24 cellular contexts compared by ENCODE assay signal in genomic region chr22:25028841-25029141, GRCh38.
DNase-seq lines count a peak whose midpoint lies in the region; ATAC-seq, FAIRE-seq and TF ChIP-seq lines count a peak whose summit lies in the region.
"Had no signal": no experiment of that assay in that cellular context is flagged by ENCODE, and none has a peak within 500 bp of the region (broad histone marks: within the 10 kb centered on the region; RNA-seq: fewer than 3 reads in every experiment).

No MANE protein-coding gene starts in this region.

- H3K4me1 ChIP-seq in PC-3 (ENCODE audit: insufficient read depth, low read length) (peaks cover 27% of the 10 kb centered on the region), H1 (replicated peaks in 1 of 4; ENCODE audit: control insufficient read depth in 3 of 4, insufficient read depth in 4 of 4, low read length in 3 of 4) (no peaks in the 10 kb centered on the region; a peak in 1 of 7 replicates), trophoblast cell (ENCODE audit: control insufficient read depth in 1 of 2, insufficient read depth in 2 of 2, low read length in 2 of 2) (peaks cover 14 to 21% of the 10 kb centered on the region in 2 experiments), esophagus squamous epithelium (peaks cover 0 to 39% (median 13%) of the 10 kb centered on the region in 3 donors), ascending aorta (no peaks in the 10 kb centered on the region)
- H3K4me1 ChIP-seq: neural progenitor cell, sigmoid colon had no signal

- no peak overlapping the region for H2BK120ac ChIP-seq in H1 (replicated peaks; ENCODE audit: low read depth, low read length)
- H2BK120ac ChIP-seq in trophoblast cell (ENCODE audit: insufficient read depth, low read length, poor library complexity): no peak overlapping the region

- no peak overlapping the region for H4K5ac ChIP-seq in H1 (ENCODE audit: insufficient read length, low read depth, low read length)

- peak; percentile 13; the same call in 1 of the 2 replicates for TF ChIP-seq CTCF in 22Rv1 (IDR thresholded peaks at IDR 0.05)
- 0 out of 2 replicates have a peak, but pooled peaks have one; percentile 15 for TF ChIP-seq CTCF in PC-3 (conservative IDR thresholded peaks at IDR 0.05; ENCODE audit: low read depth, low read length)
- no peak for TF ChIP-seq CTCF in H1 (IDR thresholded peaks at IDR 0.05; ENCODE audit: control extremely low read depth in 1 of 3, insufficient read depth in 1 of 3, low read depth in 1 of 3, low read length in 3 of 3)
- TF ChIP-seq CTCF in esophagus squamous epithelium (IDR thresholded peaks at IDR 0.05): no peak
- no peak for TF ChIP-seq CTCF in GM10266 (IDR thresholded peaks at IDR 0.05; ENCODE audit: control insufficient read depth, insufficient read depth, low read depth, missing control alignments)
- no peak for TF ChIP-seq CTCF in ascending aorta (IDR thresholded peaks at IDR 0.05)

- H3K9me2 ChIP-seq in PC-3 (replicated peaks; ENCODE audit: low read length): no peaks in the 10 kb centered on the region

- no peak for TF ChIP-seq RAD21 in H1 (IDR thresholded peaks at IDR 0.05 in 1 of 2, conservative IDR thresholded peaks at IDR 0.05 in 1 of 2; ENCODE audit: low read depth in 2 of 2, low read length in 2 of 2)

- TF ChIP-seq POLR2A in H1 (IDR thresholded peaks at IDR 0.05; ENCODE audit: control extremely low read depth in 1 of 2, low read depth in 2 of 2, low read length in 2 of 2) (no peak), esophagus squamous epithelium (IDR thresholded peaks at IDR 0.05) (no peak)

- H3K4me2 ChIP-seq in PC-3 (ENCODE audit: low read length) (no peak overlapping the region), H1 (ENCODE audit: insufficient read depth in 1 of 2, low read depth in 2 of 2, low read length in 2 of 2) (no peak overlapping the region), trophoblast cell (ENCODE audit: low read length) (no peak overlapping the region)
- H3K4me2 ChIP-seq: BLaER1 treated with 17β-estradiol and CSF1 and Interleukin-3, amounts not matched to agents 10 nM and 100 nM; neural progenitor cell had no signal

- ATAC-seq in PC-3: no peak
- ATAC-seq: T-cell had no signal

- CTCF ChIA-PET in PC-3 (lab: Charles Lee) (no interaction called here), H1 (lab: Charles Lee; ENCODE audit: partially characterized antibody) (interaction anchor here (0.5 to 9.4 kb wide), 27 partner anchors 8 to 103 kb away, joined by 3 to 110 read pairs (median 4); partner anchors contain the start of genes KIAA1671 and LHFPL7)

- whole genome bisulfite sequencing in H1 (ENCODE audit: extremely low coverage in 1 of 2, insufficient coverage in 1 of 2, insufficient read length in 1 of 2, insufficient replicate concordance in 2 of 2, low coverage in 1 of 2, low lambda C conversion rate in 2 of 2, missing lambda C conversion rate in 1 of 2), 2 experiments: 87% methylated on average over 9 of the region's 9 CpGs; no CpG with 5 or more reads in 1 of the 2 experiments
- WGBS in trophoblast cell (ENCODE audit: extremely low coverage, insufficient coverage, insufficient read length): no CpG with 5 or more reads among the region's 9 CpGs
- WGBS in esophagus squamous epithelium, 2 donors: 91 to 98% methylated on average over 5 to 9 of the region's 9 CpGs

- H3K4me3 ChIP-seq in PC-3 (ENCODE audit: low read length) (no peak overlapping the region), H1 (ENCODE audit: extremely low read depth in 1 of 4, insufficient read depth in 2 of 4, low read depth in 3 of 4, low read length in 4 of 4) (no peak overlapping the region), trophoblast cell (ENCODE audit: low read depth, low read length) (no peak overlapping the region), esophagus squamous epithelium (no peak overlapping the region), ascending aorta (no peak overlapping the region)
- H3K4me3 ChIP-seq: BLaER1 treated with 17β-estradiol and CSF1 and Interleukin-3, amounts not matched to agents 10 nM and 100 nM; neural progenitor cell; Peyer's patch; sigmoid colon; SJCRH30 had no signal

- H4K8ac ChIP-seq in H1 (ENCODE audit: extremely low read depth, insufficient read depth, low read length) (peak overlapping the region; percentile 64; the same call in 1 of the 2 replicates), trophoblast cell (ENCODE audit: low read depth, low read length) (no peak overlapping the region)

- no peak overlapping the region for H2BK15ac ChIP-seq in H1 (ENCODE audit: low read length)

- no peak overlapping the region for H2BK20ac ChIP-seq in H1 (ENCODE audit: low read length)

- TSS peak; percentile 21 for BruUV-seq in PC-3 (replicated peaks; lab: Mats Ljungman, UMichigan)

- no peaks in the 10 kb centered on the region for H4K20me1 ChIP-seq in PC-3 (ENCODE audit: low read length)
- no peaks in the 10 kb centered on the region for H4K20me1 ChIP-seq in H1 (replicated peaks in 1 of 2; ENCODE audit: control insufficient read depth in 1 of 2, insufficient read depth in 2 of 2, low read length in 2 of 2)
- H4K20me1 ChIP-seq: BLaER1 treated with 17β-estradiol and CSF1 and Interleukin-3, amounts not matched to agents 10 nM and 100 nM had no signal

- H3K9me3 ChIP-seq in PC-3 (ENCODE audit: low read length) (no peaks in the 10 kb centered on the region), H1 (ENCODE audit: insufficient read depth in 2 of 2, low read depth in 1 of 2, low read length in 1 of 2) (no peaks in the 10 kb centered on the region), trophoblast cell (ENCODE audit: insufficient read depth, low read depth, low read length) (no peaks in the 10 kb centered on the region), esophagus squamous epithelium (no peaks in the 10 kb centered on the region), ascending aorta (no peaks in the 10 kb centered on the region)
- H3K9me3 ChIP-seq: BLaER1 treated with 17β-estradiol and CSF1 and Interleukin-3, amounts not matched to agents 10 nM and 100 nM; Peyer's patch; sigmoid colon; SJCRH30; testis had no signal

- H3K23ac ChIP-seq in H1 (ENCODE audit: insufficient read length): no peak overlapping the region
- H3K23ac ChIP-seq in trophoblast cell (ENCODE audit: low read length): no peak overlapping the region

- H3K4ac ChIP-seq in H1 (replicated peaks; ENCODE audit: insufficient read length, low read depth, low read length) (no peak overlapping the region), trophoblast cell (ENCODE audit: low read depth, low read length) (no peak overlapping the region)

- intact Hi-C loops in PC-3 (cut with micrococcal nuclease) (loop anchor here (5.0 kb wide), 2 partner anchors 36 to 76 kb away; partner anchors contain the start of gene KIAA1671), esophagus squamous epithelium (cut with DNase I) (no loop called here), ascending aorta (cut with DNase I) (no loop called here)

- POLR2A ChIA-PET in PC-3 (lab: Charles Lee; ENCODE audit: unreplicated experiment): no interaction called here
- POLR2A ChIA-PET in H1 (lab: Charles Lee; ENCODE audit: partially characterized antibody): interaction anchor here (0.8 to 1.4 kb wide), 3 partner anchors 25 to 82 kb away, joined by 3 read pairs; partner anchors contain the start of gene LHFPL7

- H3K14ac ChIP-seq in H1 (ENCODE audit: insufficient read length): no peak overlapping the region
- H3K14ac ChIP-seq in trophoblast cell (ENCODE audit: low read length): no peak overlapping the region

- H3K56ac ChIP-seq in H1 (replicated peaks; ENCODE audit: insufficient read length, low read depth, low read length): no peak overlapping the region

- H3K27me3 ChIP-seq in PC-3 (ENCODE audit: low read length): no peaks in the 10 kb centered on the region
- H3K27me3 ChIP-seq in H1 (replicated peaks in 1 of 4; ENCODE audit: control insufficient read depth in 3 of 4, extremely low read depth in 1 of 4, insufficient read depth in 3 of 4, low read length in 3 of 4): no peaks in the 10 kb centered on the region
- no peaks in the 10 kb centered on the region for H3K27me3 ChIP-seq in trophoblast cell (ENCODE audit: insufficient read depth, low read length)
- H3K27me3 ChIP-seq in esophagus squamous epithelium: no peaks in the 10 kb centered on the region
- H3K27me3 ChIP-seq in ascending aorta: no peaks in the 10 kb centered on the region
- H3K27me3 ChIP-seq: BLaER1 treated with 17β-estradiol and CSF1 and Interleukin-3, amounts not matched to agents 10 nM and 100 nM; neural progenitor cell; Peyer's patch; sigmoid colon; SJCRH30; testis had no signal

- H3K18ac ChIP-seq in H1 (ENCODE audit: extremely low read depth, low read length) (no peak overlapping the region), trophoblast cell (ENCODE audit: low read length) (no peak overlapping the region)

- no peak for TF ChIP-seq EP300 in H1 (IDR thresholded peaks at IDR 0.05; ENCODE audit: borderline replicate concordance in 1 of 2, low read depth in 2 of 2, low read length in 2 of 2)

- H3K79me2 ChIP-seq in PC-3 (ENCODE audit: low read length) (peaks cover 14% of the 10 kb centered on the region; the same call in 1 of the 2 replicates), H1 (ENCODE audit: control insufficient read depth in 1 of 2, insufficient read depth in 2 of 2, low read length in 2 of 2) (no peaks in the 10 kb centered on the region), trophoblast cell (ENCODE audit: control insufficient read depth, insufficient read depth, low read length, poor library complexity) (peaks cover 2% of the 10 kb centered on the region)

- H2AFZ ChIP-seq in PC-3 (ENCODE audit: low read length) (no peak overlapping the region), H1 (ENCODE audit: low read length) (no peak overlapping the region), trophoblast cell (ENCODE audit: insufficient read depth, low read length, poor library complexity) (no peak overlapping the region)
- H2AFZ ChIP-seq: neural progenitor cell had no signal

- H4K91ac ChIP-seq in H1 (replicated peaks; ENCODE audit: insufficient read length, low read length) (no peak overlapping the region), trophoblast cell (ENCODE audit: low read depth, low read length) (peak overlapping the region; percentile 8)

- H3K79me1 ChIP-seq in H1 (ENCODE audit: low read depth, low read length): no peaks in the 10 kb centered on the region
- peaks cover 5% of the 10 kb centered on the region for H3K79me1 ChIP-seq in trophoblast cell (ENCODE audit: low read length)

- no peak overlapping the region for H3K9ac ChIP-seq in PC-3 (ENCODE audit: low read length)
- no peak overlapping the region for H3K9ac ChIP-seq in H1 (replicated peaks in 1 of 4; ENCODE audit: extremely low read depth in 1 of 4, low read depth in 3 of 4, low read length in 3 of 4)
- no peak overlapping the region for H3K9ac ChIP-seq in trophoblast cell (ENCODE audit: low read length)
- H3K9ac ChIP-seq: BLaER1 treated with 17β-estradiol and CSF1 and Interleukin-3, amounts not matched to agents 10 nM and 100 nM; neural progenitor cell had no signal

- H3F3A ChIP-seq in PC-3 (ENCODE audit: low read length, unreplicated experiment): no peaks in the 10 kb centered on the region

- H2BK12ac ChIP-seq in H1 (ENCODE audit: low read depth, low read length): no peak overlapping the region
- H2BK12ac ChIP-seq in trophoblast cell (ENCODE audit: low read length): peak overlapping the region; percentile 3

- no peaks in the 10 kb centered on the region for H3K23me2 ChIP-seq in H1 (ENCODE audit: low read depth, low read length)

- no peak for FAIRE-seq in H1 (lab: Jason Lieb, UNC)
- FAIRE-seq: G401.6, H54, keratinocyte had no signal

- H2BK5ac ChIP-seq in H1 (ENCODE audit: low read depth, low read length): 0 out of 2 replicates have a peak overlapping the region, but pooled peaks have one; percentile 0
- no peak overlapping the region for H2BK5ac ChIP-seq in trophoblast cell (ENCODE audit: low read depth, low read length, poor library complexity)

- DNase-seq in PC-3 (no peak), H1 (ENCODE audit: low read depth in 1 of 2, low spot score in 2 of 2) (no peak), trophoblast cell (no peak), esophagus squamous epithelium (lab: John Stamatoyannopoulos, UW) (no peak), GM10266 (ENCODE audit: extremely low spot score) (no peak), ascending aorta (ENCODE audit: low spot score in 2 of 2) (no peak)
- DNase-seq: activated CD4-positive, alpha-beta T cell treated with anti-CD3 and anti-CD28 coated beads for 1 hour; activated effector memory CD4-positive, alpha-beta T cell treated with Interleukin-2 at 50 U/mL for 16 hours; activated naive CD8-positive, alpha-beta T cell treated with anti-CD3 and anti-CD28 coated beads for 36 hours; activated T-cell treated with anti-CD3 and anti-CD28 coated beads for 4 hours; NCI-H1092 treated with DMSO at 0.1 percent for 48 hours; NCI-H187 treated with DMSO at 0.1 percent for 48 hours; sigmoid colon; stimulated activated naive CD4-positive, alpha-beta T cell; T-cell had no signal

- H4K12ac ChIP-seq in trophoblast cell (ENCODE audit: low read depth, low read length): no peak overlapping the region

- H3K36me3 ChIP-seq in PC-3 (ENCODE audit: low read depth, low read length): no peaks in the 10 kb centered on the region
- no peaks in the 10 kb centered on the region for H3K36me3 ChIP-seq in H1 (ENCODE audit: control insufficient read depth in 2 of 4, insufficient read depth in 4 of 4, low read length in 3 of 4)
- H3K36me3 ChIP-seq in trophoblast cell (ENCODE audit: control insufficient read depth in 1 of 2, insufficient read depth in 2 of 2, low read length in 2 of 2): peaks cover 0 to 2% of the 10 kb centered on the region in 2 experiments
- peaks cover 0 to 56% (median 7%) of the 10 kb centered on the region in 3 donors for H3K36me3 ChIP-seq in esophagus squamous epithelium
- H3K36me3 ChIP-seq in ascending aorta: no peaks in the 10 kb centered on the region
- H3K36me3 ChIP-seq: BLaER1 treated with 17β-estradiol and CSF1 and Interleukin-3, amounts not matched to agents 10 nM and 100 nM; neural progenitor cell; sigmoid colon; SJCRH30 had no signal

- H2AK5ac ChIP-seq in H1 (ENCODE audit: low read depth, low read length): no peak overlapping the region
- H2AK5ac ChIP-seq in trophoblast cell (ENCODE audit: low read length): no peak overlapping the region

- no peak overlapping the region for H3K27ac ChIP-seq in 22Rv1
- no peak overlapping the region for H3K27ac ChIP-seq in PC-3 (ENCODE audit: low read length)
- no peak overlapping the region for H3K27ac ChIP-seq in H1 (ENCODE audit: low read depth, low read length)
- no peak overlapping the region for H3K27ac ChIP-seq in trophoblast cell (ENCODE audit: low read depth, low read length)
- peak overlapping the region in 2 of 4 donors; percentile 61 to 75 for H3K27ac ChIP-seq in esophagus squamous epithelium
- H3K27ac ChIP-seq in ascending aorta: no peak overlapping the region
- H3K27ac ChIP-seq: BLaER1 treated with 17β-estradiol and CSF1 and Interleukin-3, amounts not matched to agents 10 nM and 100 nM; sigmoid colon; SJCRH30 had no signal

Comparison
In these comparisons a context has a peak if more than half of its experiments do, and no peak if none do; other contexts are left out.
1. CTCF ChIP-seq: peak in 22Rv1 (single experiment) and PC-3 (single experiment); none in H1 (0 of 3), esophagus squamous epithelium (0 of 6), GM10266 (single experiment) and ascending aorta (0 of 3).